In genomic region chr12:116339800-116340371, GRCh38 we compare ENCODE assay signal across 24 cellular contexts.
DNase-seq lines count a peak whose midpoint lies in the region; ATAC-seq, FAIRE-seq and TF ChIP-seq lines count a peak whose summit lies in the region.
"Had no signal": no experiment of that assay in that cellular context is flagged by ENCODE, and none has a peak within 500 bp of the region (broad histone marks: within the 10 kb centered on the region; RNA-seq: fewer than 3 reads in every experiment).

No MANE protein-coding gene starts in this region.

- DNase-seq in AG08395 (ENCODE audit: low spot score) (peak; percentile 42), H54 (ENCODE audit: insufficient read length, low spot score) (peak; percentile 17), memory B cell (ENCODE audit: low spot score in 2 of 2) (no peak), NCI-H2227 treated with DMSO at 0.1 percent for 48 hours (lab: John Stamatoyannopoulos, UW) (no peak), DMS114 treated with DMSO at 0.1 percent for 48 hours (lab: John Stamatoyannopoulos, UW; ENCODE audit: unreplicated experiment) (no peak), HuH-7 (ENCODE audit: low spot score) (no peak)
- no peak for DNase-seq in activated naive CD8-positive, alpha-beta T cell treated with anti-CD3 and anti-CD28 coated beads for 36 hours
- DNase-seq: activated CD4-positive, CD25-positive, alpha-beta regulatory T cell treated with anti-CD3 and anti-CD28 coated beads, Interleukin-2, amount 50 U/mL, for 72 hours; activated naive CD8-positive, alpha-beta T cell treated with anti-CD3 and anti-CD28 coated beads, Interleukin-2, amount 10 ng/mL, durations not matched to agents 7 days and 5 days; DMS 273 treated with DMSO at 0.1 percent for 48 hours; H9; immature natural killer cell; left ventricle myocardium superior; NCI-H1417 treated with DMSO at 0.1 percent for 48 hours; NCI-H2171; NCI-H748 treated with DMSO at 0.1 percent for 48 hours; SHP77 had no signal

- no peak for FAIRE-seq in H54 (lab: Jason Lieb, UNC)
- FAIRE-seq: A204.1, colon, endometrium, GM12892 had no signal

- no peak for TF ChIP-seq POLR2A in H54 (IDR thresholded peaks at IDR 0.05; ENCODE audit: low read depth, low read length)

- no peak for ATAC-seq in activated T-helper 17 cell treated with anti-CD3 and anti-CD28 coated beads, Interleukin-2, amount 50 U/mL, for 72 hours (replicated peaks)
- no peak for ATAC-seq in memory B cell (ENCODE audit: low read depth)
- ATAC-seq: left ventricle myocardium superior had no signal

- H3K27me3 Mint-ChIP-seq in activated T-helper 17 cell treated with anti-CD3 and anti-CD28 coated beads, Interleukin-2, amount 50 U/mL, for 72 hours: peaks cover 5% of the 10 kb centered on the region
- no peaks in the 10 kb centered on the region for H3K27me3 Mint-ChIP-seq in memory B cell
- no peaks in the 10 kb centered on the region for H3K27me3 Mint-ChIP-seq in activated naive CD8-positive, alpha-beta T cell treated with anti-CD3 and anti-CD28 coated beads for 36 hours
- H3K27me3 Mint-ChIP-seq: activated naive CD8-positive, alpha-beta T cell treated with anti-CD3 and anti-CD28 coated beads, Interleukin-2, amount 10 ng/mL, durations not matched to agents 7 days and 5 days had no signal

- H3K36me3 Mint-ChIP-seq in activated T-helper 17 cell treated with anti-CD3 and anti-CD28 coated beads, Interleukin-2, amount 50 U/mL, for 72 hours (ENCODE audit: low read depth): no peaks in the 10 kb centered on the region
- no peaks in the 10 kb centered on the region for H3K36me3 Mint-ChIP-seq in memory B cell
- no peaks in the 10 kb centered on the region for H3K36me3 Mint-ChIP-seq in activated naive CD8-positive, alpha-beta T cell treated with anti-CD3 and anti-CD28 coated beads for 36 hours
- H3K36me3 Mint-ChIP-seq: activated naive CD8-positive, alpha-beta T cell treated with anti-CD3 and anti-CD28 coated beads, Interleukin-2, amount 10 ng/mL, durations not matched to agents 7 days and 5 days; immature natural killer cell had no signal

- H3K4me3 Mint-ChIP-seq in activated T-helper 17 cell treated with anti-CD3 and anti-CD28 coated beads, Interleukin-2, amount 50 U/mL, for 72 hours: no peak overlapping the region
- no peak overlapping the region for H3K4me3 Mint-ChIP-seq in memory B cell
- no peak overlapping the region for H3K4me3 Mint-ChIP-seq in activated naive CD8-positive, alpha-beta T cell treated with anti-CD3 and anti-CD28 coated beads for 36 hours
- H3K4me3 Mint-ChIP-seq: activated naive CD8-positive, alpha-beta T cell treated with anti-CD3 and anti-CD28 coated beads, Interleukin-2, amount 10 ng/mL, durations not matched to agents 7 days and 5 days; activated T-helper 1 cell treated with anti-CD3 and anti-CD28 coated beads, Interleukin-12 subunit alpha, Interleukin-12 subunit beta, Interleukin-2, Interleukin-4 antibody, amounts not matched to agents 30 ng/mL and 10 ng/mL and 1 ng/mL, durations not matched to agents 14 hours and 24 hours and 36 hours; brain; H9; immature natural killer cell had no signal

- H3K4me1 Mint-ChIP-seq in activated T-helper 17 cell treated with anti-CD3 and anti-CD28 coated beads, Interleukin-2, amount 50 U/mL, for 72 hours: peaks cover 9% of the 10 kb centered on the region
- H3K4me1 Mint-ChIP-seq in memory B cell: peaks cover 47% of the 10 kb centered on the region
- H3K4me1 Mint-ChIP-seq in activated naive CD8-positive, alpha-beta T cell treated with anti-CD3 and anti-CD28 coated beads for 36 hours: peaks cover 2% of the 10 kb centered on the region
- H3K4me1 Mint-ChIP-seq: activated naive CD8-positive, alpha-beta T cell treated with anti-CD3 and anti-CD28 coated beads, Interleukin-2, amount 10 ng/mL, durations not matched to agents 7 days and 5 days; immature natural killer cell had no signal

- no peaks in the 10 kb centered on the region for H3K9me3 Mint-ChIP-seq in activated T-helper 17 cell treated with anti-CD3 and anti-CD28 coated beads, Interleukin-2, amount 50 U/mL, for 72 hours
- H3K9me3 Mint-ChIP-seq in memory B cell: peaks cover 3% of the 10 kb centered on the region
- peaks cover 1% of the 10 kb centered on the region for H3K9me3 Mint-ChIP-seq in activated naive CD8-positive, alpha-beta T cell treated with anti-CD3 and anti-CD28 coated beads for 36 hours
- H3K9me3 Mint-ChIP-seq: immature natural killer cell had no signal

- peak overlapping the region; percentile 20 for H3K27ac Mint-ChIP-seq in activated T-helper 17 cell treated with anti-CD3 and anti-CD28 coated beads, Interleukin-2, amount 50 U/mL, for 72 hours
- peak overlapping the region; percentile 24 for H3K27ac Mint-ChIP-seq in memory B cell
- no peak overlapping the region for H3K27ac Mint-ChIP-seq in activated naive CD8-positive, alpha-beta T cell treated with anti-CD3 and anti-CD28 coated beads for 36 hours
- H3K27ac Mint-ChIP-seq: activated naive CD8-positive, alpha-beta T cell treated with anti-CD3 and anti-CD28 coated beads, Interleukin-2, amount 10 ng/mL, durations not matched to agents 7 days and 5 days; activated T-helper 1 cell treated with anti-CD3 and anti-CD28 coated beads, Interleukin-12 subunit alpha, Interleukin-12 subunit beta, Interleukin-2, Interleukin-4 antibody, amounts not matched to agents 30 ng/mL and 10 ng/mL and 1 ng/mL, durations not matched to agents 14 hours and 24 hours and 36 hours; H9; immature natural killer cell had no signal

Comparison
In these comparisons a context has a peak if more than half of its experiments do, and no peak if none do; other contexts are left out.
1. DNase-seq: peak in AG08395 (single experiment) and H54 (single experiment); none in memory B cell (0 of 2), activated naive CD8-positive, alpha-beta T cell treated with anti-CD3 and anti-CD28 coated beads for 36 hours (single experiment), NCI-H2227 treated with DMSO at 0.1 percent for 48 hours (single experiment), DMS114 treated with DMSO at 0.1 percent for 48 hours (single experiment) and HuH-7 (single experiment).